In genomic region chr3:125437631-125438435, GRCh38 we compare ENCODE assay signal across 7 cellular contexts.
DNase-seq lines count a peak whose midpoint lies in the region; FAIRE-seq and TF ChIP-seq lines count a peak whose summit lies in the region.

No MANE protein-coding gene starts in this region.

- H3K4me2 ChIP-seq in endothelial cell of umbilical vein (ENCODE audit: insufficient read depth, low read length) = no peak overlapping the region

- H3K27me3 ChIP-seq in endothelial cell of umbilical vein (ENCODE audit: control insufficient read depth in 2 of 2, insufficient read depth in 2 of 2, low read length in 2 of 2) = no peaks in the 10 kb centered on the region

- DNase-seq in NCI-H146 (lab: John Stamatoyannopoulos, UW) (peak; percentile 54), endothelial cell of umbilical vein (ENCODE audit: low read depth, low spot score) (peak; percentile 54), midbrain (lab: John Stamatoyannopoulos, UW) (peak; percentile 69), NCI-H128 (lab: John Stamatoyannopoulos, UW; ENCODE audit: unreplicated experiment) (no peak)
- peak; percentile 83 for DNase-seq in activated CD8-positive, alpha-beta memory T cell treated with anti-CD3 and anti-CD28 coated beads for 24 hours
- peak; percentile 30 for DNase-seq in stimulated activated CD8-positive, alpha-beta memory T cell treated with anti-CD3 and anti-CD28 coated beads, Interleukin-4, amount 100 ng/mL, for 24 hours (ENCODE audit: low read depth)

- no peaks in the 10 kb centered on the region for H4K20me1 ChIP-seq in endothelial cell of umbilical vein (replicated peaks; ENCODE audit: control insufficient read depth, extremely low read depth, insufficient read depth, low read length)

- H3K36me3 ChIP-seq in endothelial cell of umbilical vein (ENCODE audit: control insufficient read depth in 2 of 2, extremely low read depth in 1 of 2, insufficient read depth in 2 of 2, low read length in 2 of 2) = no peaks in the 10 kb centered on the region

- no peak overlapping the region for H2AFZ ChIP-seq in endothelial cell of umbilical vein (ENCODE audit: low read depth, low read length)

- no peaks in the 10 kb centered on the region for H3K9me1 ChIP-seq in endothelial cell of umbilical vein (replicated peaks; ENCODE audit: control insufficient read depth, extremely low read depth, insufficient read depth, low read length)

- POLR2A ChIA-PET in endothelial cell of umbilical vein (lab: Charles Lee) = no interaction called here

- H3K27ac ChIP-seq in endothelial cell of umbilical vein (ENCODE audit: insufficient read depth, low read depth, low read length) = no peak overlapping the region

- TF ChIP-seq POLR2A in endothelial cell of umbilical vein (IDR thresholded peaks at IDR 0.05; ENCODE audit: low read depth, low read length) = no peak

- dilution Hi-C loops in endothelial cell of umbilical vein (cut with MboI; ENCODE audit: extremely low pct_ligation_motif_present, low sequenced_read_pairs) = no loop called here

- H3K4me1 ChIP-seq in endothelial cell of umbilical vein (ENCODE audit: control insufficient read depth, extremely low read depth, insufficient read depth, low read length) = no peaks in the 10 kb centered on the region

- CTCF ChIA-PET in endothelial cell of umbilical vein (lab: Charles Lee) = interaction anchor here (0.7 to 3.5 kb wide), 25 partner anchors 9 to 679 kb away, joined by 3 to 23 read pairs (median 4); no protein-coding TSS in a partner anchor

- intact Hi-C loops in endothelial cell of umbilical vein (cut with micrococcal nuclease) = loop anchor here (1.0 to 5.0 kb wide), 7 partner anchors 149 to 676 kb away; no protein-coding TSS in a partner anchor

- no peak overlapping the region for H3K4me3 ChIP-seq in endothelial cell of umbilical vein (replicated peaks in 1 of 3; ENCODE audit: insufficient read depth in 1 of 3, low read depth in 1 of 3, low read length in 3 of 3)

- TF ChIP-seq CTCF in GM12873 (IDR thresholded peaks at IDR 0.05; ENCODE audit: insufficient read depth, low read depth, low read length, missing control alignments) (peak; percentile 93), endothelial cell of umbilical vein (IDR thresholded peaks at IDR 0.05; ENCODE audit: extremely low read depth in 1 of 2, insufficient read depth in 1 of 2, low read depth in 1 of 2, low read length in 2 of 2) (peak; percentile 88 to 89)

- H3K9ac ChIP-seq in endothelial cell of umbilical vein (replicated peaks; ENCODE audit: extremely low read depth, insufficient read depth, low read length) = no peak overlapping the region

- FAIRE-seq in endothelial cell of umbilical vein (lab: Jason Lieb, UNC) = peak; percentile 85

- H3K79me2 ChIP-seq in endothelial cell of umbilical vein (ENCODE audit: control insufficient read depth, insufficient read depth, low read length) = no peaks in the 10 kb centered on the region

- BruUV-seq in endothelial cell of umbilical vein (replicated peaks; lab: Mats Ljungman, UMichigan) = no TSS peak

- no peaks in the 10 kb centered on the region for H3K9me3 ChIP-seq in endothelial cell of umbilical vein (replicated peaks; ENCODE audit: control insufficient read depth, insufficient read depth, low read length)

TF ChIP-seq in endothelial cell of umbilical vein, 7 proteins besides CTCF, POLR2A, EP300 and RAD21:
- TF ChIP-seq MYC (IDR thresholded peaks at IDR 0.05; ENCODE audit: low read depth, low read length) = no peak
- no peak for TF ChIP-seq FOS (IDR thresholded peaks at IDR 0.05; ENCODE audit: borderline replicate concordance, insufficient read depth, low read length)
- TF ChIP-seq EZH2 (IDR thresholded peaks at IDR 0.05; ENCODE audit: borderline replicate concordance, low read depth, low read length, severe bottlenecking) = no peak
- TF ChIP-seq MAX (IDR thresholded peaks at IDR 0.05; ENCODE audit: insufficient read depth, insufficient read length) = no peak
- TF ChIP-seq JUN (IDR thresholded peaks at IDR 0.05; ENCODE audit: borderline replicate concordance, insufficient read depth, insufficient read length, low read depth) = no peak
- TF ChIP-seq POLR2AphosphoS5 (IDR thresholded peaks at IDR 0.05; ENCODE audit: insufficient read depth, low read depth, low read length) = no peak
- no peak for TF ChIP-seq GATA2 (IDR thresholded peaks at IDR 0.05; ENCODE audit: insufficient read depth, insufficient read length, low read depth, low read length)
